In genomic region chr6:98946877-98947410, GRCh38 we compare ENCODE assay signal across 8 cellular contexts. TPM values are rescaled to one million over a fixed set of nuclear protein-coding genes. Genes with fewer than 3 reads are reported as not detected.
DNase-seq lines count a peak whose midpoint lies in the region; ATAC-seq and TF ChIP-seq lines count a peak whose summit lies in the region.

No MANE protein-coding gene starts in this region.

- no peak for TF ChIP-seq POLR2A in gastroesophageal sphincter (IDR thresholded peaks at IDR 0.05)

- peak overlapping the region; percentile 57 for H3K4me2 ChIP-seq in parathyroid adenoma (ENCODE audit: low read length)

- peaks cover 19% of the 10 kb centered on the region for H3K27me3 Mint-ChIP-seq in activated T-helper 1 cell treated with anti-CD3 and anti-CD28 coated beads, Interleukin-12 subunit alpha, Interleukin-12 subunit beta, Interleukin-2, Interleukin-4 antibody, amounts not matched to agents 30 ng/mL and 10 ng/mL and 1 ng/mL, durations not matched to agents 14 hours and 24 hours and 36 hours (ENCODE audit: insufficient read depth)

- no peak for TF ChIP-seq CTCF in gastroesophageal sphincter (IDR thresholded peaks at IDR 0.05)
- TF ChIP-seq CTCF in parathyroid adenoma (IDR thresholded peaks at IDR 0.05), result no peak

- H3K4me1 ChIP-seq in ACC112 (ENCODE audit: control insufficient read depth, insufficient read depth, low read length, unreplicated experiment), result peaks cover 22% of the 10 kb centered on the region
- H3K4me1 ChIP-seq in NT2/D1 (ENCODE audit: insufficient read depth, insufficient read length), result no peaks in the 10 kb centered on the region
- H3K4me1 ChIP-seq in gastroesophageal sphincter, result peaks cover 0 to 26% (median 6%) of the 10 kb centered on the region in 3 donors
- peaks cover 11% of the 10 kb centered on the region for H3K4me1 ChIP-seq in parathyroid adenoma

- H3K27me3 ChIP-seq in ACC112 (ENCODE audit: insufficient read depth, low read length) (peaks cover 7% of the 10 kb centered on the region), NT2/D1 (ENCODE audit: insufficient read depth, insufficient read length) (no peaks in the 10 kb centered on the region), gastroesophageal sphincter (no peaks in the 10 kb centered on the region), parathyroid adenoma (ENCODE audit: control insufficient read depth, insufficient read depth, low read length) (no peaks in the 10 kb centered on the region)

- H3K9me3 ChIP-seq in NT2/D1 (ENCODE audit: insufficient read depth, low read length) (peaks cover 15% of the 10 kb centered on the region; the same call in 1 of the 2 replicates), gastroesophageal sphincter (no peaks in the 10 kb centered on the region), parathyroid adenoma (ENCODE audit: control insufficient read depth, low read length) (no peaks in the 10 kb centered on the region)

- peak overlapping the region; percentile 92 for H3K4me3 Mint-ChIP-seq in activated T-helper 1 cell treated with anti-CD3 and anti-CD28 coated beads, Interleukin-12 subunit alpha, Interleukin-12 subunit beta, Interleukin-2, Interleukin-4 antibody, amounts not matched to agents 30 ng/mL and 10 ng/mL and 1 ng/mL, durations not matched to agents 14 hours and 24 hours and 36 hours

- no peaks in the 10 kb centered on the region for H3K36me3 ChIP-seq in ACC112 (ENCODE audit: insufficient read depth, low read length)
- no peaks in the 10 kb centered on the region for H3K36me3 ChIP-seq in NT2/D1 (ENCODE audit: insufficient read depth, insufficient read length, low read length)
- H3K36me3 ChIP-seq in gastroesophageal sphincter, result no peaks in the 10 kb centered on the region
- H3K36me3 ChIP-seq in parathyroid adenoma (ENCODE audit: control insufficient read depth, insufficient read depth, low read length), result no peaks in the 10 kb centered on the region

- no peak for TF ChIP-seq EP300 in gastroesophageal sphincter (IDR thresholded peaks at IDR 0.05)

- peaks cover 29% of the 10 kb centered on the region for H3K4me1 Mint-ChIP-seq in activated T-helper 1 cell treated with anti-CD3 and anti-CD28 coated beads, Interleukin-12 subunit alpha, Interleukin-12 subunit beta, Interleukin-2, Interleukin-4 antibody, amounts not matched to agents 30 ng/mL and 10 ng/mL and 1 ng/mL, durations not matched to agents 14 hours and 24 hours and 36 hours (ENCODE audit: low read depth)

- H3K79me2 ChIP-seq in ACC112 (ENCODE audit: control insufficient read depth, insufficient read depth, low read length, unreplicated experiment), result peaks cover 48% of the 10 kb centered on the region
- H3K79me2 ChIP-seq in parathyroid adenoma, result peaks cover 6% of the 10 kb centered on the region

- peak overlapping the region; percentile 58; the same call in 1 of the 2 replicates for H3K27ac ChIP-seq in ACC112 (ENCODE audit: low read depth, low read length)
- H3K27ac ChIP-seq in gastroesophageal sphincter, result peak overlapping the region; percentile 77 to 94 (median 90)
- peak overlapping the region; percentile 60 for H3K27ac ChIP-seq in parathyroid adenoma

- DNase-seq in NT2/D1 (ENCODE audit: low read depth, low spot score) (no peak), MV-4-11 (lab: John Stamatoyannopoulos, UW) (no peak)
- DNase-seq in activated T-helper 1 cell treated with anti-CD3 and anti-CD28 coated beads, Interleukin-12 subunit alpha, Interleukin-12 subunit beta, Interleukin-2, Interleukin-4 antibody, amounts not matched to agents 30 ng/mL and 10 ng/mL and 1 ng/mL, durations not matched to agents 14 hours and 24 hours and 36 hours (ENCODE audit: low spot score), result peak; percentile 1

- peak overlapping the region; percentile 35 for H2AFZ ChIP-seq in ACC112 (ENCODE audit: low read length, unreplicated experiment)
- peak overlapping the region; percentile 83 for H2AFZ ChIP-seq in parathyroid adenoma

- peak overlapping the region; percentile 85 for H3K4me3 ChIP-seq in ACC112 (ENCODE audit: low read depth, low read length)
- peak overlapping the region; percentile 69 for H3K4me3 ChIP-seq in NT2/D1 (ENCODE audit: insufficient read length, low read depth)
- H3K4me3 ChIP-seq in gastroesophageal sphincter, result peak overlapping the region; percentile 68 to 86
- peak overlapping the region; percentile 61 for H3K4me3 ChIP-seq in parathyroid adenoma (ENCODE audit: low read depth, low read length)

- peak overlapping the region; percentile 76 for H3K9ac ChIP-seq in NT2/D1 (ENCODE audit: insufficient read length, low read depth)
- H3K9ac ChIP-seq in parathyroid adenoma, result no peak overlapping the region

- 0 to 13% methylated on average over 4 of the region's 9 CpGs for WGBS in gastroesophageal sphincter (ENCODE audit: low coverage in 1 of 2), 2 donors

- ATAC-seq in GM19023 (IDR thresholded peaks at IDR 0.05; ENCODE audit: unreplicated experiment), result peak; percentile 25
- peak; percentile 19 for ATAC-seq in HG03139 (IDR thresholded peaks at IDR 0.05; ENCODE audit: unreplicated experiment)
- no peak for ATAC-seq in gastroesophageal sphincter

- H3K9me3 Mint-ChIP-seq in activated T-helper 1 cell treated with anti-CD3 and anti-CD28 coated beads, Interleukin-12 subunit alpha, Interleukin-12 subunit beta, Interleukin-2, Interleukin-4 antibody, amounts not matched to agents 30 ng/mL and 10 ng/mL and 1 ng/mL, durations not matched to agents 14 hours and 24 hours and 36 hours, result peaks cover 18% of the 10 kb centered on the region

- H3K27ac Mint-ChIP-seq in activated T-helper 1 cell treated with anti-CD3 and anti-CD28 coated beads, Interleukin-12 subunit alpha, Interleukin-12 subunit beta, Interleukin-2, Interleukin-4 antibody, amounts not matched to agents 30 ng/mL and 10 ng/mL and 1 ng/mL, durations not matched to agents 14 hours and 24 hours and 36 hours, result peak overlapping the region; percentile 97

- intact Hi-C loops in activated T-helper 1 cell treated with anti-CD3 and anti-CD28 coated beads, Interleukin-12 subunit alpha, Interleukin-12 subunit beta, Interleukin-2, Interleukin-4 antibody, amounts not matched to agents 30 ng/mL and 10 ng/mL and 1 ng/mL, durations not matched to agents 14 hours and 24 hours and 36 hours (cut with micrococcal nuclease), result loop anchor here (1.0 to 5.0 kb wide), 6 partner anchors 66 to 1665 kb away; partner anchors contain the start of genes CCNC, COQ3, MMS22L and PNISR

- H3K36me3 Mint-ChIP-seq in activated T-helper 1 cell treated with anti-CD3 and anti-CD28 coated beads, Interleukin-12 subunit alpha, Interleukin-12 subunit beta, Interleukin-2, Interleukin-4 antibody, amounts not matched to agents 30 ng/mL and 10 ng/mL and 1 ng/mL, durations not matched to agents 14 hours and 24 hours and 36 hours (ENCODE audit: low read depth), result peaks cover 12% of the 10 kb centered on the region

RNA-seq across cellular contexts. Expression of gene FBXL4, which starts 0.8 kb away (rescaled TPM):
- total RNA-seq in activated T-helper 1 cell treated with anti-CD3 and anti-CD28 coated beads, Interleukin-12 subunit alpha, Interleukin-12 subunit beta, Interleukin-2, Interleukin-4 antibody, amounts not matched to agents 30 ng/mL and 10 ng/mL and 1 ng/mL, durations not matched to agents 14 hours and 24 hours and 36 hours, result 13.1 and 13.3 TPM in 2 replicates
- total RNA-seq in gastroesophageal sphincter, result 10 to 100 TPM; 15.6 to 21.9 (median 18.8) TPM
